In genomic region chr3:145904138-145904537, GRCh38 we compare ENCODE assay signal across 15 cellular contexts.
A peak's percentile ranks its signal among the peaks of the same experiment; 100 is the strongest.
DNase-seq lines count a peak whose midpoint lies in the region; ATAC-seq lines count a peak whose summit lies in the region.
"Had no signal": no experiment of that assay in that cellular context is flagged by ENCODE, and none has a peak within 500 bp of the region (broad histone marks: within the 10 kb centered on the region; RNA-seq: fewer than 3 reads in every experiment).

No MANE protein-coding gene starts in this region.

- no peak overlapping the region for H3K4me3 Mint-ChIP-seq in stimulated activated naive CD8-positive, alpha-beta T cell treated with anti-CD3 and anti-CD28 coated beads, Interleukin-15, amount 100 ng/mL, for 72 hours
- H3K4me3 Mint-ChIP-seq: CD14-positive monocyte; CD4-positive, alpha-beta memory T cell; GM23338 had no signal

- H3K4me1 Mint-ChIP-seq in stimulated activated naive CD8-positive, alpha-beta T cell treated with anti-CD3 and anti-CD28 coated beads, Interleukin-15, amount 100 ng/mL, for 72 hours: no peaks in the 10 kb centered on the region
- H3K4me1 Mint-ChIP-seq: CD14-positive monocyte; CD4-positive, alpha-beta memory T cell had no signal

- no peak overlapping the region for H3K27ac Mint-ChIP-seq in stimulated activated naive CD8-positive, alpha-beta T cell treated with anti-CD3 and anti-CD28 coated beads, Interleukin-15, amount 100 ng/mL, for 72 hours
- H3K27ac Mint-ChIP-seq: CD14-positive monocyte; CD4-positive, alpha-beta memory T cell; GM23338 had no signal

- no peaks in the 10 kb centered on the region for H3K27me3 Mint-ChIP-seq in stimulated activated naive CD8-positive, alpha-beta T cell treated with anti-CD3 and anti-CD28 coated beads, Interleukin-15, amount 100 ng/mL, for 72 hours
- H3K27me3 Mint-ChIP-seq: CD4-positive, alpha-beta memory T cell had no signal

- H3K9me3 Mint-ChIP-seq in stimulated activated naive CD8-positive, alpha-beta T cell treated with anti-CD3 and anti-CD28 coated beads, Interleukin-15, amount 100 ng/mL, for 72 hours: no peaks in the 10 kb centered on the region
- H3K9me3 Mint-ChIP-seq: GM23338 had no signal

- DNase-seq in Right ventricle myocardium inferior (ENCODE audit: missing footprints) (peak; percentile 7), Right ventricle myocardium superior (no peak), sciatic nerve (ENCODE audit: low spot score) (no peak), OCI-M1 (lab: John Stamatoyannopoulos, UW) (no peak)
- DNase-seq in stimulated activated naive CD8-positive, alpha-beta T cell treated with anti-CD3 and anti-CD28 coated beads, Interleukin-15, amount 100 ng/mL, for 72 hours: no peak
- DNase-seq in stimulated activated CD4-positive, alpha-beta T cell treated with anti-CD3 and anti-CD28 coated beads, Interleukin-15, amount 100 ng/mL, for 24 hours: no peak
- DNase-seq: 8988T, DMS153, DMS79, GDM1, HCEC 1CT had no signal

- intact Hi-C loops in Right ventricle myocardium inferior (cut with DNase I): no loop called here
- intact Hi-C loops in Right ventricle myocardium superior (cut with DNase I): no loop called here
- intact Hi-C loops in sciatic nerve (cut with DNase I): no loop called here

- ATAC-seq in Right ventricle myocardium inferior: no peak
- no peak for ATAC-seq in Right ventricle myocardium superior (ENCODE audit: poor library complexity)
- peak; percentile 34 for ATAC-seq in sciatic nerve
- ATAC-seq in stimulated activated naive CD8-positive, alpha-beta T cell treated with anti-CD3 and anti-CD28 coated beads, Interleukin-15, amount 100 ng/mL, for 72 hours: peak; percentile 45
- no peak for ATAC-seq in HG03354 (IDR thresholded peaks at IDR 0.05; ENCODE audit: poor library complexity, severe bottlenecking, unreplicated experiment)

Comparison
In these comparisons a context has a peak if more than half of its experiments do, and no peak if none do; other contexts are left out.
1. ATAC-seq: peak in sciatic nerve (single experiment) and stimulated activated naive CD8-positive, alpha-beta T cell treated with anti-CD3 and anti-CD28 coated beads, Interleukin-15, amount 100 ng/mL, for 72 hours (single experiment); none in Right ventricle myocardium inferior (single experiment), Right ventricle myocardium superior (single experiment) and HG03354 (single experiment).